10 cellular contexts compared by ENCODE assay signal in genomic region chr19:37313335-37313627, GRCh38. TPM values are rescaled to one million over a fixed set of nuclear protein-coding genes. Genes with fewer than 3 reads are reported as not detected.
DNase-seq lines count a peak whose midpoint lies in the region; ATAC-seq and TF ChIP-seq lines count a peak whose summit lies in the region.
"Had no signal": no experiment of that assay in that cellular context is flagged by ENCODE, and none has a peak within 500 bp of the region (broad histone marks: within the 10 kb centered on the region; RNA-seq: fewer than 3 reads in every experiment).

No MANE protein-coding gene starts in this region.

- peaks cover 10 to 24% (median 19%) of the 10 kb centered on the region in 4 donors for H3K4me1 Mint-ChIP-seq in naive thymus-derived CD8-positive, alpha-beta T cell

- peaks cover 0 to 19% (median 10%) of the 10 kb centered on the region in 5 donors for H3K27me3 Mint-ChIP-seq in naive thymus-derived CD8-positive, alpha-beta T cell

- H3K9ac ChIP-seq in adipocyte (ENCODE audit: low read length) (peak overlapping the region; percentile 19), colonic mucosa (ENCODE audit: low read depth in 2 of 2, low read length in 2 of 2) (peak overlapping the region in 1 of 2 donors; percentile 30)

- no peak for ATAC-seq in naive thymus-derived CD8-positive, alpha-beta T cell
- no peak for ATAC-seq in GM21717 (IDR thresholded peaks at IDR 0.05; ENCODE audit: unreplicated experiment)

- intact Hi-C loops in colonic mucosa (cut with DNase I), result no loop called here

- peak overlapping the region; percentile 39 to 90 (median 85) for H3K4me3 Mint-ChIP-seq in naive thymus-derived CD8-positive, alpha-beta T cell

- H3K27ac ChIP-seq in 22Rv1, result peak overlapping the region; percentile 62
- H3K27ac ChIP-seq in colonic mucosa, result no peak overlapping the region

- POLR2A ChIA-PET in naive thymus-derived CD8-positive, alpha-beta T cell (lab: Charles Lee), result no interaction called here

- H3K9me3 ChIP-seq in adipocyte (ENCODE audit: control insufficient read depth, low read length), result no peaks in the 10 kb centered on the region
- no peaks in the 10 kb centered on the region for H3K9me3 ChIP-seq in colonic mucosa
- H3K9me3 ChIP-seq: prostate gland had no signal

- H3K36me3 Mint-ChIP-seq in naive thymus-derived CD8-positive, alpha-beta T cell, result peaks cover 0 to 10% (median 10%) of the 10 kb centered on the region in 3 donors

- H3K27me3 ChIP-seq in adipocyte (replicated peaks; ENCODE audit: control insufficient read depth, insufficient read depth, low read length) (no peaks in the 10 kb centered on the region), colonic mucosa (no peaks in the 10 kb centered on the region)

- TF ChIP-seq CTCF in 22Rv1 (IDR thresholded peaks at IDR 0.05), result no peak
- no peak for TF ChIP-seq CTCF in colonic mucosa (IDR thresholded peaks at IDR 0.05)

- H3K9me3 Mint-ChIP-seq in naive thymus-derived CD8-positive, alpha-beta T cell, result peaks cover 0 to 41% (median 10%) of the 10 kb centered on the region in 9 donors

- H3K36me3 ChIP-seq in adipocyte (ENCODE audit: control insufficient read depth, insufficient read depth, low read length, severe bottlenecking) (no peaks in the 10 kb centered on the region), colonic mucosa (no peaks in the 10 kb centered on the region)
- H3K36me3 ChIP-seq: prostate gland had no signal

- no peaks in the 10 kb centered on the region for H3K4me1 ChIP-seq in adipocyte (ENCODE audit: control insufficient read depth, insufficient read depth, low read length)
- no peaks in the 10 kb centered on the region for H3K4me1 ChIP-seq in colonic mucosa
- H3K4me1 ChIP-seq: prostate gland had no signal

- peak overlapping the region; percentile 29 to 94 (median 84) for H3K27ac Mint-ChIP-seq in naive thymus-derived CD8-positive, alpha-beta T cell

- H3K4me3 ChIP-seq in adipocyte (ENCODE audit: low read length), result peak overlapping the region; percentile 62
- no peak overlapping the region for H3K4me3 ChIP-seq in colonic mucosa

- DNase-seq in EH (ENCODE audit: low read depth) (peak; percentile 2), adipocyte (ENCODE audit: low read depth) (no peak), SKM-1 treated with dmso at 0.1 percent for 144 hours (lab: John Stamatoyannopoulos, UW; ENCODE audit: unreplicated experiment) (no peak), colonic mucosa (no peak), medulla oblongata (ENCODE audit: extremely low spot score) (no peak)
- no peak for DNase-seq in naive thymus-derived CD8-positive, alpha-beta T cell
- DNase-seq: GOT3 had no signal

RNA-seq across cellular contexts. Expression of gene ZNF527, which starts 57.6 kb away (rescaled TPM):
- 10 to 100 TPM; 10.9 to 15.1 TPM for total RNA-seq in naive thymus-derived CD8-positive, alpha-beta T cell
- 10 to 100 TPM in 2 of 3 donors, 1 to 10 TPM in 1; 8.7 to 13.1 (median 10.9) TPM for polyA plus RNA-seq in naive thymus-derived CD8-positive, alpha-beta T cell
- 1 to 10 TPM; 2.4 to 3.0 TPM for total RNA-seq in colonic mucosa
